Comparison of ENCODE assay signal across 8 cellular contexts in the genomic region with DNA sequence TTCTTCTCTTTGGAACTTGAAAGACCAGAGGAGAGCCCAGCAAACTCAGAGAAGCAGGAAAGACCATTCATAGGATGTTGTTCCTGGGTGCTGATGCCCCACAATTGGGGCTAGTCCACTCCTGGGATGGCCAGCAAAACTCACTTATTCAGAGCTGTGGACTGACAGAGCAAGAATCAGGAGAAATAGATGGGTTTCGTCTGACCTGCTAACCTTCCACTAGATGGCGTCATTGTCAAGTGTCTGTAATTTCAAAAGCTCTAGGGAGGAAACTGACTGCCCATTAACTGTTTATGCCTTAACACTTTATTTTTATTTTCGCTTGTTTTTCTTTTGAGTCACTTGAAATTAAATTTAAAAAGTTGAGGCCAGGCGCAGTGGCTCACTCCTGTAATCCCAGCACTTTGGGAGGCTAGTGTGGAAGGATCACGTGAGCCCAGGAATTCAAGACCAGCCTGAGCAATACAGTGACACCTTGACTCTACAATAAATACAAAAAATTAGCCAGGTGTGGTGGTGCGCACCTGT. TPM values are rescaled to one million over a fixed set of nuclear protein-coding genes. Genes with fewer than 3 reads are reported as not detected.
DNase-seq lines count a peak whose midpoint lies in the region; ATAC-seq and TF ChIP-seq lines count a peak whose summit lies in the region.

No MANE protein-coding gene starts in this region.

- peak; percentile 72 to 83 (median 81) for TF ChIP-seq CTCF in heart right ventricle (IDR thresholded peaks at IDR 0.05)

- H3K4me1 ChIP-seq in heart right ventricle, result peaks cover 0 to 25% (median 4%) of the 10 kb centered on the region in 9 donors

- H3K27ac Mint-ChIP-seq in activated CD4-positive, alpha-beta T cell treated with anti-CD3 and anti-CD28 coated beads for 36 hours, result no peak overlapping the region
- no peak overlapping the region for H3K27ac Mint-ChIP-seq in activated naive CD8-positive, alpha-beta T cell treated with anti-CD3 and anti-CD28 coated beads, Interleukin-2, amount 50 U/mL, for 24 hours

- no peaks in the 10 kb centered on the region for H3K27me3 Mint-ChIP-seq in activated CD4-positive, alpha-beta T cell treated with anti-CD3 and anti-CD28 coated beads for 36 hours
- no peaks in the 10 kb centered on the region for H3K27me3 Mint-ChIP-seq in activated naive CD8-positive, alpha-beta T cell treated with anti-CD3 and anti-CD28 coated beads, Interleukin-2, amount 50 U/mL, for 24 hours

- H3K4me3 Mint-ChIP-seq in activated CD4-positive, alpha-beta T cell treated with anti-CD3 and anti-CD28 coated beads for 36 hours, result no peak overlapping the region
- H3K4me3 Mint-ChIP-seq in activated naive CD8-positive, alpha-beta T cell treated with anti-CD3 and anti-CD28 coated beads, Interleukin-2, amount 50 U/mL, for 24 hours, result no peak overlapping the region

- intact Hi-C loops in activated CD4-positive, alpha-beta T cell treated with anti-CD3 and anti-CD28 coated beads for 36 hours (cut with DNase I, micrococcal nuclease), result loop anchor here (1.0 to 2.0 kb wide), 5 partner anchors 71 to 317 kb away; no protein-coding TSS in a partner anchor
- intact Hi-C loops in heart right ventricle (cut with DNase I), result loop anchor here in 9 of 10 donors (2.0 to 10.0 kb wide), 8 partner anchors 67 to 232 kb away; a partner anchor contains a TSS

- no peaks in the 10 kb centered on the region for H3K36me3 ChIP-seq in heart right ventricle

- TF ChIP-seq RAD21 in Ishikawa (IDR thresholded peaks at IDR 0.05; ENCODE audit: low read depth), result peak; percentile 90

- H3K9me3 Mint-ChIP-seq in activated CD4-positive, alpha-beta T cell treated with anti-CD3 and anti-CD28 coated beads for 36 hours (ENCODE audit: low read depth), result no peaks in the 10 kb centered on the region
- H3K9me3 Mint-ChIP-seq in activated naive CD8-positive, alpha-beta T cell treated with anti-CD3 and anti-CD28 coated beads, Interleukin-2, amount 50 U/mL, for 24 hours, result no peaks in the 10 kb centered on the region

- H3K27ac ChIP-seq in heart right ventricle, result no peak overlapping the region

- no peaks in the 10 kb centered on the region for H3K36me3 Mint-ChIP-seq in activated CD4-positive, alpha-beta T cell treated with anti-CD3 and anti-CD28 coated beads for 36 hours (ENCODE audit: low read depth)
- no peaks in the 10 kb centered on the region for H3K36me3 Mint-ChIP-seq in activated naive CD8-positive, alpha-beta T cell treated with anti-CD3 and anti-CD28 coated beads, Interleukin-2, amount 50 U/mL, for 24 hours (ENCODE audit: low read depth)

- CTCF ChIA-PET in activated CD4-positive, alpha-beta T cell treated with anti-CD3 and anti-CD28 coated beads for 36 hours (lab: Charles Lee), result interaction anchor here (0.6 to 8.4 kb wide), 54 partner anchors 8 to 521 kb away, joined by 3 to 169 read pairs (median 4); a partner anchor contains a TSS

- no peak for DNase-seq in activated CD4-positive, alpha-beta T cell treated with anti-CD3 and anti-CD28 coated beads for 36 hours
- no peak for DNase-seq in activated CD4-positive, alpha-beta T cell treated with anti-CD3 and anti-CD28 coated beads, Interleukin-2, amount 50 U/mL, for 4 hours
- DNase-seq in NCI-H82 treated with DMSO at 0.1 percent for 48 hours (lab: John Stamatoyannopoulos, UW; ENCODE audit: unreplicated experiment) (peak; percentile 79), heart right ventricle (peak in 1 of 2 donors; percentile 51), putamen (ENCODE audit: low spot score) (peak; percentile 55)
- DNase-seq in activated naive CD8-positive, alpha-beta T cell treated with anti-CD3 and anti-CD28 coated beads, Interleukin-2, amount 50 U/mL, for 24 hours, result no peak

- POLR2A ChIA-PET in activated CD4-positive, alpha-beta T cell treated with anti-CD3 and anti-CD28 coated beads for 36 hours (lab: Charles Lee), result interaction anchor here (0.7 kb wide), 1 partner anchor 65 kb away, joined by 4 read pairs; no protein-coding TSS in a partner anchor

- H3K4me1 Mint-ChIP-seq in activated CD4-positive, alpha-beta T cell treated with anti-CD3 and anti-CD28 coated beads for 36 hours, result no peaks in the 10 kb centered on the region
- H3K4me1 Mint-ChIP-seq in activated naive CD8-positive, alpha-beta T cell treated with anti-CD3 and anti-CD28 coated beads, Interleukin-2, amount 50 U/mL, for 24 hours, result no peaks in the 10 kb centered on the region

- WGBS in heart right ventricle, 2 donors, result 23 to 25% methylated on average over 6 of the region's 6 CpGs

- no peak overlapping the region for H3K4me3 ChIP-seq in heart right ventricle

- TF ChIP-seq EP300 in Ishikawa (IDR thresholded peaks at IDR 0.05; ENCODE audit: borderline replicate concordance), result no peak

- no peaks in the 10 kb centered on the region for H3K9me3 ChIP-seq in heart right ventricle

- H3K27me3 ChIP-seq in heart right ventricle, result no peaks in the 10 kb centered on the region

- peak; percentile 88 for ATAC-seq in activated CD4-positive, alpha-beta T cell treated with anti-CD3 and anti-CD28 coated beads for 36 hours
- peak; percentile 75 for ATAC-seq in activated naive CD8-positive, alpha-beta T cell treated with anti-CD3 and anti-CD28 coated beads, Interleukin-2, amount 50 U/mL, for 24 hours
- ATAC-seq in heart right ventricle, result peak; percentile 77 to 89 (median 81)
- ATAC-seq in HG02623 (IDR thresholded peaks at IDR 0.05; ENCODE audit: unreplicated experiment), result no peak

TF ChIP-seq in Ishikawa, 13 proteins besides CTCF, POLR2A, EP300 and RAD21:
- TF ChIP-seq ZBTB7A (IDR thresholded peaks at IDR 0.05; ENCODE audit: low read depth) (no peak), NFIC (IDR thresholded peaks at IDR 0.05) (no peak), CREB1 (IDR thresholded peaks at IDR 0.05; ENCODE audit: low read depth) (no peak), TEAD4 (IDR thresholded peaks at IDR 0.05) (no peak), TCF12 (IDR thresholded peaks at IDR 0.05; ENCODE audit: low read depth) (no peak), YY1 (IDR thresholded peaks at IDR 0.05; ENCODE audit: low read depth) (no peak), TAF1 (IDR thresholded peaks at IDR 0.05; ENCODE audit: low read depth) (no peak), FOXM1 (IDR thresholded peaks at IDR 0.05; ENCODE audit: borderline replicate concordance, low read depth) (no peak), EGR1 (IDR thresholded peaks at IDR 0.05) (no peak), CEBPB (IDR thresholded peaks at IDR 0.05) (no peak)
- TF ChIP-seq, protein P1, sequence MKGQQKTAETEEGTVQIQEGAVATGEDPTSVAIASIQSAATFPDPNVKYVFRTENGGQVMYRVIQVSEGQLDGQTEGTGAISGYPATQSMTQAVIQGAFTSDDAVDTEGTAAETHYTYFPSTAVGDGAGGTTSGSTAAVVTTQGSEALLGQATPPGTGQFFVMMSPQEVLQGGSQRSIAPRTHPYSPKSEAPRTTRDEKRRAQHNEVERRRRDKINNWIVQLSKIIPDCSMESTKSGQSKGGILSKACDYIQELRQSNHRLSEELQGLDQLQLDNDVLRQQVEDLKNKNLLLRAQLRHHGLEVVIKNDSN (IDR thresholded peaks at IDR 0.05), result no peak
- TF ChIP-seq, protein P2, sequence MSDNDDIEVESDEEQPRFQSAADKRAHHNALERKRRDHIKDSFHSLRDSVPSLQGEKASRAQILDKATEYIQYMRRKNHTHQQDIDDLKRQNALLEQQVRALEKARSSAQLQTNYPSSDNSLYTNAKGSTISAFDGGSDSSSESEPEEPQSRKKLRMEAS (IDR thresholded peaks at IDR 0.05), result no peak
- TF ChIP-seq, protein P3, sequence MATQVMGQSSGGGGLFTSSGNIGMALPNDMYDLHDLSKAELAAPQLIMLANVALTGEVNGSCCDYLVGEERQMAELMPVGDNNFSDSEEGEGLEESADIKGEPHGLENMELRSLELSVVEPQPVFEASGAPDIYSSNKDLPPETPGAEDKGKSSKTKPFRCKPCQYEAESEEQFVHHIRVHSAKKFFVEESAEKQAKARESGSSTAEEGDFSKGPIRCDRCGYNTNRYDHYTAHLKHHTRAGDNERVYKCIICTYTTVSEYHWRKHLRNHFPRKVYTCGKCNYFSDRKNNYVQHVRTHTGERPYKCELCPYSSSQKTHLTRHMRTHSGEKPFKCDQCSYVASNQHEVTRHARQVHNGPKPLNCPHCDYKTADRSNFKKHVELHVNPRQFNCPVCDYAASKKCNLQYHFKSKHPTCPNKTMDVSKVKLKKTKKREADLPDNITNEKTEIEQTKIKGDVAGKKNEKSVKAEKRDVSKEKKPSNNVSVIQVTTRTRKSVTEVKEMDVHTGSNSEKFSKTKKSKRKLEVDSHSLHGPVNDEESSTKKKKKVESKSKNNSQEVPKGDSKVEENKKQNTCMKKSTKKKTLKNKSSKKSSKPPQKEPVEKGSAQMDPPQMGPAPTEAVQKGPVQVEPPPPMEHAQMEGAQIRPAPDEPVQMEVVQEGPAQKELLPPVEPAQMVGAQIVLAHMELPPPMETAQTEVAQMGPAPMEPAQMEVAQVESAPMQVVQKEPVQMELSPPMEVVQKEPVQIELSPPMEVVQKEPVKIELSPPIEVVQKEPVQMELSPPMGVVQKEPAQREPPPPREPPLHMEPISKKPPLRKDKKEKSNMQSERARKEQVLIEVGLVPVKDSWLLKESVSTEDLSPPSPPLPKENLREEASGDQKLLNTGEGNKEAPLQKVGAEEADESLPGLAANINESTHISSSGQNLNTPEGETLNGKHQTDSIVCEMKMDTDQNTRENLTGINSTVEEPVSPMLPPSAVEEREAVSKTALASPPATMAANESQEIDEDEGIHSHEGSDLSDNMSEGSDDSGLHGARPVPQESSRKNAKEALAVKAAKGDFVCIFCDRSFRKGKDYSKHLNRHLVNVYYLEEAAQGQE (IDR thresholded peaks at IDR 0.05; ENCODE audit: low read depth), result no peak

RNA-seq across cellular contexts. Expression of a gene that starts 28.7 kb away (rescaled TPM):
- under 1 TPM in 1 of 2 experiments, not detected in 1; 0.30 TPM for total RNA-seq in activated CD4-positive, alpha-beta T cell treated with anti-CD3 and anti-CD28 coated beads for 36 hours
- 10 to 100 TPM in 1 of 10 donors, 1 to 10 TPM in 9; 1.0 to 13.3 (median 1.2) TPM for total RNA-seq in heart right ventricle
- polyA plus RNA-seq in heart right ventricle, result 1 to 10 TPM; 1.5 to 3.3 TPM

RNA-seq across cellular contexts. Expression of a gene that starts 29.5 kb away (rescaled TPM):
- 10 to 100 TPM in 1 of 2 experiments, 1 to 10 TPM in 1; 9.9 to 13.5 TPM for total RNA-seq in activated CD4-positive, alpha-beta T cell treated with anti-CD3 and anti-CD28 coated beads for 36 hours
- 100 to 1,000 TPM in 5 of 10 donors, 10 to 100 TPM in 5; 70.3 to 187 (median 105) TPM for total RNA-seq in heart right ventricle
- 10 to 100 TPM; 31.7 to 66.5 TPM for polyA plus RNA-seq in heart right ventricle

Comparison
In these comparisons a context has a peak if more than half of its experiments do, and no peak if none do; other contexts are left out.
1. DNase-seq: peak in NCI-H82 treated with DMSO at 0.1 percent for 48 hours (single experiment) and putamen (single experiment); none in activated CD4-positive, alpha-beta T cell treated with anti-CD3 and anti-CD28 coated beads for 36 hours (single experiment), activated CD4-positive, alpha-beta T cell treated with anti-CD3 and anti-CD28 coated beads, Interleukin-2, amount 50 U/mL, for 4 hours (0 of 2) and activated naive CD8-positive, alpha-beta T cell treated with anti-CD3 and anti-CD28 coated beads, Interleukin-2, amount 50 U/mL, for 24 hours (single experiment).
2. RNA of a gene that starts 29.5 kb away (total RNA-seq): 70.3 to 187 TPM in heart right ventricle; 9.9 to 13.5 TPM in activated CD4-positive, alpha-beta T cell treated with anti-CD3 and anti-CD28 coated beads for 36 hours; every median in the first group is over 4 times any median in the second.